Comparison of ENCODE assay signal across 17 cellular contexts in the genomic region with DNA sequence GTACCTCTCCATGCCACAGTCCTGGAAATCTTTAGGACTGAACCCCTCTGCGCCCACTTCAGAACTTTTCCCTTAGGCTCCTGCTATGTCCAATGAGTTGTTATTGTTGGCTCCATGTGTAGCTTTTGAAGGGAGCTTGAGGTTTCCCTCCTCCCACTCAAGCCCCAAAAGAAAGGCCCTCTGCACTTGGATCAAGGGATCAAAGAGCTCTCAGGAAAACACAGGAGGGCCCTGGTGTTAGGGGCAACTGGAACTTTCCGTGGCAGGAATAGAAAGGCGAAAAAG.
DNase-seq lines count a peak whose midpoint lies in the region; ATAC-seq and TF ChIP-seq lines count a peak whose summit lies in the region.
"Had no signal": no experiment of that assay in that cellular context is flagged by ENCODE, and none has a peak within 500 bp of the region (broad histone marks: within the 10 kb centered on the region; RNA-seq: fewer than 3 reads in every experiment).

No MANE protein-coding gene starts in this region.

- H3K9me3 ChIP-seq in esophagus muscularis mucosa: no peaks in the 10 kb centered on the region
- H3K9me3 ChIP-seq in stomach: no peaks in the 10 kb centered on the region

- TF ChIP-seq POLR2A in esophagus muscularis mucosa (IDR thresholded peaks at IDR 0.05; ENCODE audit: low read depth) (no peak), stomach (IDR thresholded peaks at IDR 0.05) (no peak)

- DNase-seq in esophagus muscularis mucosa (ENCODE audit: extremely low spot score) (no peak), left kidney (ENCODE audit: low read depth, low spot score) (peak; percentile 49), stomach (no peak), NCI-H2107 (lab: John Stamatoyannopoulos, UW) (no peak), NCI-H1092 treated with DMSO at 0.1 percent for 48 hours (lab: John Stamatoyannopoulos, UW) (no peak)
- DNase-seq: ACHN; activated CD8-positive, alpha-beta memory T cell treated with anti-CD3 and anti-CD28 coated beads, Interleukin-2, amount 10 ng/mL, durations not matched to agents 7 days and 5 days; activated effector memory CD4-positive, alpha-beta T cell treated with Interleukin-2 at 50 U/mL for 16 hours; anterior cingulate cortex; CD4-positive, CD25-positive, alpha-beta regulatory T cell; KBM-7; NCI-H1105 treated with DMSO at 0.1 percent for 48 hours had no signal

- no peaks in the 10 kb centered on the region for H3K36me3 ChIP-seq in esophagus muscularis mucosa
- H3K36me3 ChIP-seq in stomach: no peaks in the 10 kb centered on the region

- 92% methylated on average over 3 of the region's 3 CpGs for WGBS in esophagus muscularis mucosa
- 81 to 93% (median 92%) methylated on average over 3 of the region's 3 CpGs for WGBS in stomach, 5 donors

- H3K4me1 ChIP-seq in esophagus muscularis mucosa (peaks cover 27 to 42% (median 35%) of the 10 kb centered on the region in 4 donors), stomach (peaks cover 7 to 27% (median 11%) of the 10 kb centered on the region in 4 donors)
- H3K4me1 ChIP-seq: parathyroid adenoma had no signal

- H3K4me3 ChIP-seq in esophagus muscularis mucosa (no peak overlapping the region), stomach (no peak overlapping the region)

- H3K27ac ChIP-seq in esophagus muscularis mucosa (replicated peaks in 1 of 4): peak overlapping the region; percentile 45 to 66 (median 59)
- H3K27ac ChIP-seq in stomach: peak overlapping the region in 4 of 5 donors; percentile 61 to 79 (median 65)
- H3K27ac ChIP-seq: parathyroid adenoma had no signal

- TF ChIP-seq EP300 in esophagus muscularis mucosa (IDR thresholded peaks at IDR 0.05) (no peak), stomach (IDR thresholded peaks at IDR 0.05) (no peak)

- peak; percentile 41 for ATAC-seq in SK-N-SH treated with all-trans-retinoic acid at 6 μM for 48 hours
- ATAC-seq in HG03571 (IDR thresholded peaks at IDR 0.05; ENCODE audit: unreplicated experiment): no peak
- ATAC-seq in HG03342 (IDR thresholded peaks at IDR 0.05; ENCODE audit: unreplicated experiment): no peak
- ATAC-seq: activated CD8-positive, alpha-beta memory T cell treated with anti-CD3 and anti-CD28 coated beads, Interleukin-2, amount 10 ng/mL, durations not matched to agents 7 days and 5 days; stimulated activated effector memory CD8-positive, alpha-beta T cell treated with anti-CD3 and anti-CD28 coated beads, Interleukin-12 subunit alpha, Interleukin-12 subunit beta, amount 100 ng/mL, for 72 hours had no signal

- TF ChIP-seq CTCF in esophagus muscularis mucosa (IDR thresholded peaks at IDR 0.05) (no peak), stomach (IDR thresholded peaks at IDR 0.05) (no peak)

- no peaks in the 10 kb centered on the region for H3K27me3 ChIP-seq in esophagus muscularis mucosa
- H3K27me3 ChIP-seq in stomach: no peaks in the 10 kb centered on the region

- intact Hi-C loops in esophagus muscularis mucosa (cut with DNase I): no loop called here
- intact Hi-C loops in stomach (cut with DNase I; ENCODE audit: low total_unique reads): no loop called here

TF ChIP-seq in SK-N-SH treated with all-trans-retinoic acid at 6 μM for 48 hours, 23 proteins besides CTCF, POLR2A, EP300 and RAD21:
- no peak for TF ChIP-seq TOX (CRISPR knock-in tag; IDR thresholded peaks at IDR 0.05; ENCODE audit: borderline replicate concordance)
- TF ChIP-seq ARNTL (CRISPR knock-in tag; IDR thresholded peaks at IDR 0.05; ENCODE audit: borderline replicate concordance, low read depth): no peak
- TF ChIP-seq PPARA (CRISPR knock-in tag; IDR thresholded peaks at IDR 0.05; ENCODE audit: borderline replicate concordance): no peak
- TF ChIP-seq ZFP30 (CRISPR knock-in tag; IDR thresholded peaks at IDR 0.05): no peak
- TF ChIP-seq, protein P1, sequence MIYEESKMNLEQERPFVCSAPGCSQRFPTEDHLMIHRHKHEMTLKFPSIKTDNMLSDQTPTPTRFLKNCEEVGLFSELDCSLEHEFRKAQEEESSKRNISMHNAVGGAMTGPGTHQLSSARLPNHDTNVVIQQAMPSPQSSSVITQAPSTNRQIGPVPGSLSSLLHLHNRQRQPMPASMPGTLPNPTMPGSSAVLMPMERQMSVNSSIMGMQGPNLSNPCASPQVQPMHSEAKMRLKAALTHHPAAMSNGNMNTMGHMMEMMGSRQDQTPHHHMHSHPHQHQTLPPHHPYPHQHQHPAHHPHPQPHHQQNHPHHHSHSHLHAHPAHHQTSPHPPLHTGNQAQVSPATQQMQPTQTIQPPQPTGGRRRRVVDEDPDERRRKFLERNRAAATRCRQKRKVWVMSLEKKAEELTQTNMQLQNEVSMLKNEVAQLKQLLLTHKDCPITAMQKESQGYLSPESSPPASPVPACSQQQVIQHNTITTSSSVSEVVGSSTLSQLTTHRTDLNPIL (CRISPR knock-in tag; IDR thresholded peaks at IDR 0.05; ENCODE audit: low read depth): no peak
- no peak for TF ChIP-seq GLIS3 (CRISPR knock-in tag; IDR thresholded peaks at IDR 0.05)
- no peak for TF ChIP-seq OSR1 (CRISPR knock-in tag; IDR thresholded peaks at IDR 0.05)
- TF ChIP-seq, protein P2, sequence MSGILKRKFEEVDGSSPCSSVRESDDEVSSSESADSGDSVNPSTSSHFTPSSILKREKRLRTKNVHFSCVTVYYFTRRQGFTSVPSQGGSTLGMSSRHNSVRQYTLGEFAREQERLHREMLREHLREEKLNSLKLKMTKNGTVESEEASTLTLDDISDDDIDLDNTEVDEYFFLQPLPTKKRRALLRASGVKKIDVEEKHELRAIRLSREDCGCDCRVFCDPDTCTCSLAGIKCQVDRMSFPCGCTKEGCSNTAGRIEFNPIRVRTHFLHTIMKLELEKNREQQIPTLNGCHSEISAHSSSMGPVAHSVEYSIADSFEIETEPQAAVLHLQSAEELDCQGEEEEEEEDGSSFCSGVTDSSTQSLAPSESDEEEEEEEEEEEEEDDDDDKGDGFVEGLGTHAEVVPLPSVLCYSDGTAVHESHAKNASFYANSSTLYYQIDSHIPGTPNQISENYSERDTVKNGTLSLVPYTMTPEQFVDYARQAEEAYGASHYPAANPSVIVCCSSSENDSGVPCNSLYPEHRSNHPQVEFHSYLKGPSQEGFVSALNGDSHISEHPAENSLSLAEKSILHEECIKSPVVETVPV (CRISPR knock-in tag; IDR thresholded peaks at IDR 0.05): no peak
- no peak for TF ChIP-seq ESRRG (CRISPR knock-in tag; IDR thresholded peaks at IDR 0.05)
- no peak for TF ChIP-seq ISL1 (CRISPR knock-in tag; IDR thresholded peaks at IDR 0.05)
- TF ChIP-seq TCF4 (CRISPR knock-in tag; IDR thresholded peaks at IDR 0.05; ENCODE audit: borderline replicate concordance): no peak
- TF ChIP-seq BACH2 (CRISPR knock-in tag; IDR thresholded peaks at IDR 0.05; ENCODE audit: borderline replicate concordance): no peak
- TF ChIP-seq, protein P3, sequence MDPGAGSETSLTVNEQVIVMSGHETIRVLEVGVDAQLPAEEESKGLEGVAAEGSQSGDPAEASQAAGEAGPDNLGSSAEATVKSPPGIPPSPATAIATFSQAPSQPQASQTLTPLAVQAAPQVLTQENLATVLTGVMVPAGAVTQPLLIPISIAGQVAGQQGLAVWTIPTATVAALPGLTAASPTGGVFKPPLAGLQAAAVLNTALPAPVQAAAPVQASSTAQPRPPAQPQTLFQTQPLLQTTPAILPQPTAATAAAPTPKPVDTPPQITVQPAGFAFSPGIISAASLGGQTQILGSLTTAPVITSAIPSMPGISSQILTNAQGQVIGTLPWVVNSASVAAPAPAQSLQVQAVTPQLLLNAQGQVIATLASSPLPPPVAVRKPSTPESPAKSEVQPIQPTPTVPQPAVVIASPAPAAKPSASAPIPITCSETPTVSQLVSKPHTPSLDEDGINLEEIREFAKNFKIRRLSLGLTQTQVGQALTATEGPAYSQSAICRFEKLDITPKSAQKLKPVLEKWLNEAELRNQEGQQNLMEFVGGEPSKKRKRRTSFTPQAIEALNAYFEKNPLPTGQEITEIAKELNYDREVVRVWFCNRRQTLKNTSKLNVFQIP (CRISPR knock-in tag; IDR thresholded peaks at IDR 0.05; ENCODE audit: borderline replicate concordance, low read depth): no peak
- no peak for TF ChIP-seq ZNF8 (CRISPR knock-in tag; IDR thresholded peaks at IDR 0.05)
- no peak for TF ChIP-seq CSDC2 (CRISPR knock-in tag; IDR thresholded peaks at IDR 0.05)
- TF ChIP-seq ZFP3 (CRISPR knock-in tag; IDR thresholded peaks at IDR 0.05): no peak
